ENCODE assay signal across 10 cellular contexts in genomic region chr14:97219356-97220017, GRCh38.
DNase-seq lines count a peak whose midpoint lies in the region; ATAC-seq, FAIRE-seq and TF ChIP-seq lines count a peak whose summit lies in the region.
"Had no signal": no experiment of that assay in that cellular context is flagged by ENCODE, and none has a peak within 500 bp of the region (broad histone marks: within the 10 kb centered on the region; RNA-seq: fewer than 3 reads in every experiment).

No MANE protein-coding gene starts in this region.

- intact Hi-C loops in GM12878 (cut with micrococcal nuclease; ENCODE audit: unreplicated experiment) = no loop called here

- no TSS peak for BruUV-seq in GM12878 (replicated peaks; lab: Mats Ljungman, UMichigan)

- in situ Hi-C loops in GM12878 (cut with MboI) = no loop called here

- no peak overlapping the region for H2AFZ ChIP-seq in GM12878 (ENCODE audit: control insufficient read depth, low read depth, low read length)

- no peak for ATAC-seq in GM12878
- no peak for ATAC-seq in HG03439 (IDR thresholded peaks at IDR 0.05; ENCODE audit: unreplicated experiment)

- TF ChIP-seq CTCF in AG10803 (conservative IDR thresholded peaks at IDR 0.05; ENCODE audit: low read length) (no peak), GM12878 (IDR thresholded peaks at IDR 0.05 in 2 of 3, conservative IDR thresholded peaks at IDR 0.05 in 1 of 3; ENCODE audit: control insufficient read depth in 2 of 3, extremely low read depth in 1 of 3, insufficient read depth in 1 of 3, low read depth in 3 of 3, low read length in 3 of 3) (no peak)

- H3K9me3 ChIP-seq in MG63 (no peaks in the 10 kb centered on the region), GM12878 (replicated peaks; ENCODE audit: control insufficient read depth, insufficient read depth, low read length) (no peaks in the 10 kb centered on the region; the same call in 2 of the 3 replicates), muscle layer of duodenum (ENCODE audit: control insufficient read depth in 1 of 2, low read length in 2 of 2) (no peaks in the 10 kb centered on the region)

- SMC1A ChIA-PET in GM12878 (lab: Charles Lee; ENCODE audit: uncharacterized antibody, unreplicated experiment) = no interaction called here

- no peaks in the 10 kb centered on the region for H3K79me2 ChIP-seq in GM12878 (ENCODE audit: control insufficient read depth, insufficient read depth, low read length)

- H3K36me3 ChIP-seq in MG63 (no peaks in the 10 kb centered on the region), GM12878 (ENCODE audit: control insufficient read depth in 2 of 2, insufficient read depth in 2 of 2, low read length in 1 of 2) (no peaks in the 10 kb centered on the region), muscle layer of duodenum (ENCODE audit: control insufficient read depth in 1 of 2, insufficient read depth in 2 of 2, low read length in 2 of 2) (no peaks in the 10 kb centered on the region)

- peak overlapping the region; percentile 44; the same call in 1 of the 2 replicates for H3K4me2 ChIP-seq in GM12878 (ENCODE audit: control insufficient read depth, insufficient read depth)

- H3K4me1 ChIP-seq in GM12878 (ENCODE audit: control insufficient read depth, insufficient read depth, low read length) (no peaks in the 10 kb centered on the region), muscle layer of duodenum (ENCODE audit: control insufficient read depth in 1 of 2, insufficient read depth in 2 of 2, low read length in 2 of 2) (peaks cover 0 to 16% of the 10 kb centered on the region in 2 donors)

- H3K27ac ChIP-seq in GM12878 (ENCODE audit: control insufficient read depth, insufficient read depth) (no peak overlapping the region), muscle layer of duodenum (ENCODE audit: low read length) (no peak overlapping the region)

- no peak for FAIRE-seq in GM12878 (lab: Jason Lieb, UNC)

- no peaks in the 10 kb centered on the region for H3K27me3 ChIP-seq in MG63
- peaks cover 0 to 4% of the 10 kb centered on the region in 2 experiments; a peak in 1 of 4 replicates for H3K27me3 ChIP-seq in GM12878 (replicated peaks in 1 of 2; ENCODE audit: control insufficient read depth in 2 of 2, insufficient read depth in 2 of 2, low read length in 1 of 2)
- peaks cover 6% of the 10 kb centered on the region for H3K27me3 ChIP-seq in muscle layer of duodenum (ENCODE audit: low read depth, low read length)

- no peak for TF ChIP-seq RAD21 in GM12878 (IDR thresholded peaks at IDR 0.05; ENCODE audit: insufficient read depth, low read depth, low read length)

- CTCF ChIA-PET in GM12878 (lab: Yijun Ruan, JAX) = interaction anchor here (0.6 kb wide), 1 partner anchor 78 kb away, joined by 3 read pairs; no protein-coding TSS in a partner anchor

- WGBS in GM12878 (ENCODE audit: insufficient coverage, insufficient replicate concordance, low lambda C conversion rate, missing lambda C conversion rate) = 45% methylated on average over 33 of the region's 35 CpGs

- RAD21 ChIA-PET in GM12878 (lab: Charles Lee; ENCODE audit: unreplicated experiment) = interaction anchor here (1.1 kb wide), 1 partner anchor 17 kb away, joined by 3 read pairs; no protein-coding TSS in a partner anchor

- no peaks in the 10 kb centered on the region for H4K20me1 ChIP-seq in GM12878 (ENCODE audit: control insufficient read depth, insufficient read depth)

- H3K9ac ChIP-seq in GM12878 (ENCODE audit: control insufficient read depth, insufficient read depth, low read length) = no peak overlapping the region

- peak overlapping the region; percentile 54 for H3K4me3 ChIP-seq in AG10803 (ENCODE audit: low read length)
- peak overlapping the region; percentile 38 for H3K4me3 ChIP-seq in MG63
- no peak overlapping the region for H3K4me3 ChIP-seq in GM12878
- H3K4me3 ChIP-seq in muscle layer of duodenum (ENCODE audit: low read depth in 1 of 2, low read length in 2 of 2) = peak overlapping the region; percentile 26 to 57
- H3K4me3 ChIP-seq: lung had no signal

- TF ChIP-seq POLR2A in GM12878 (IDR thresholded peaks at IDR 0.05; ENCODE audit: low read depth, low read length) = no peak

- POLR2A ChIA-PET in GM12878 (lab: Charles Lee) = no interaction called here

- DNase-seq in AG10803 (ENCODE audit: low read depth) (no peak), MG63 (no peak), GM12878 (ENCODE audit: low read depth, low spot score) (no peak), globus pallidus (ENCODE audit: low spot score) (no peak), NCI-H1048 (lab: John Stamatoyannopoulos, UW) (no peak)
- no peak for DNase-seq in effector CD8-positive, alpha-beta T cell (lab: John Stamatoyannopoulos, UW)
- DNase-seq: DMS79 had no signal

- no peak for TF ChIP-seq EP300 in GM12878 (IDR thresholded peaks at IDR 0.05; ENCODE audit: borderline replicate concordance in 1 of 2, control insufficient read depth in 1 of 2, low read depth in 2 of 2, low read length in 2 of 2)

TF ChIP-seq in GM12878, 131 proteins besides CTCF, POLR2A, EP300 and RAD21 (continues in another document):
- TF ChIP-seq BCL3 (IDR thresholded peaks at IDR 0.05; ENCODE audit: borderline replicate concordance, insufficient read depth, low read depth, low read length, poor library complexity, severe bottlenecking) (no peak), TAF1 (IDR thresholded peaks at IDR 0.05; ENCODE audit: borderline replicate concordance, low read depth, low read length) (no peak), STAT1 (conservative IDR thresholded peaks at IDR 0.05) (no peak), ZSCAN29 (IDR thresholded peaks at IDR 0.05) (no peak), NFIC (IDR thresholded peaks at IDR 0.05; ENCODE audit: low read depth, low read length) (no peak), ZNF622 (IDR thresholded peaks at IDR 0.05) (no peak), GATAD2B (conservative IDR thresholded peaks at IDR 0.05; ENCODE audit: low read depth) (no peak), NFYA (IDR thresholded peaks at IDR 0.05; ENCODE audit: borderline replicate concordance, low read depth, low read length) (no peak), IRF5 (IDR thresholded peaks at IDR 0.05; ENCODE audit: borderline replicate concordance) (no peak), HDAC2 (IDR thresholded peaks at IDR 0.05) (no peak), E4F1 (IDR thresholded peaks at IDR 0.05; ENCODE audit: borderline replicate concordance, partially characterized antibody) (no peak), BHLHE40 (IDR thresholded peaks at IDR 0.05; ENCODE audit: borderline replicate concordance in 1 of 2, low read depth in 2 of 2, low read length in 1 of 2) (no peak)
